27 cellular contexts compared by ENCODE assay signal in the genomic region with DNA sequence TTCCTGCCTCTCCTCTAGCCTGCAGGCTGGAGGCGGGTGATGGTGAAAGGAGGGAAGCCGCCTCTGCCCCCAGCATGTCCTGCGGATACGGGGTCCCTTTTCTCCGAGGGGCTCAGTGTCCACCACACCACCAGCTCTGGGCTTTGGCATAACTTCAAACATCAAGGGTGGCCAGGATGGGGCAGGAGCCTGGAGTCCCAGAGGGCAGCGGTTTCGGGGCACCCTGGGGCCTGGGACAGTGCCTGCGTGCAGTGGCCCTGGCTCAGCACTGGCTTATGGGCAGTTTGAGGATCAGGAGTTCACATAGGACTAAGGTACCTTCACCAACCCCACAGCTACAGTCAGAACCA.
"Had no signal": no experiment of that assay in that cellular context is flagged by ENCODE, and none has a peak within 500 bp of the region (broad histone marks: within the 10 kb centered on the region; RNA-seq: fewer than 3 reads in every experiment).

No MANE protein-coding gene starts in this region.

- H3K9me3 Mint-ChIP-seq: stimulated activated memory B cell treated with anti-CD40 and anti-IgM and Interleukin-4, amounts not matched to agents 10 μg/mL and 1 μg/mL and 100 μg/mL, for 72 hours; type B pancreatic cell had no signal

- H3K36me3 ChIP-seq: colonic mucosa, gastrocnemius medialis, heart left ventricle, left ventricle myocardium inferior, lower lobe of right lung, neutrophil, prostate gland, right atrium auricular region, spleen, tibial artery had no signal

- ATAC-seq: esophagus mucosa; gastrocnemius medialis; left colon; lower lobe of right lung; naive thymus-derived CD8-positive, alpha-beta T cell; stimulated activated memory B cell treated with anti-CD40 and anti-IgM and Interleukin-4, amounts not matched to agents 10 μg/mL and 1 μg/mL and 100 μg/mL, for 72 hours; stimulated activated naive CD8-positive, alpha-beta T cell treated with anti-CD3 and anti-CD28 coated beads, Interleukin-15, Interleukin-2, amounts not matched to agents 100 U/mL and 50 U/mL, for 24 hours had no signal

- H3K9me3 ChIP-seq: colonic mucosa, gastrocnemius medialis, neutrophil, prostate gland, testis had no signal

- H3K27ac Mint-ChIP-seq: dendritic cell treated with granulocyte-macrophage colony-stimulating factor and Interleukin-4, amounts not matched to agents 40 ng/mL and 50 ng/mL, for 4 days; endodermal cell; naive thymus-derived CD8-positive, alpha-beta T cell; nephron progenitor cell; stimulated activated memory B cell treated with anti-CD40 and anti-IgM and Interleukin-4, amounts not matched to agents 10 μg/mL and 1 μg/mL and 100 μg/mL, for 72 hours; type B pancreatic cell had no signal

- H3K4me3 Mint-ChIP-seq: dendritic cell treated with granulocyte-macrophage colony-stimulating factor and Interleukin-4, amounts not matched to agents 40 ng/mL and 50 ng/mL, for 4 days; endodermal cell; nephron progenitor cell; stimulated activated memory B cell treated with anti-CD40 and anti-IgM and Interleukin-4, amounts not matched to agents 10 μg/mL and 1 μg/mL and 100 μg/mL, for 72 hours; type B pancreatic cell had no signal

- DNase-seq: colonic mucosa; effector CD8-positive, alpha-beta T cell; endodermal cell; foreskin fibroblast; gastrocnemius medialis; hippocampal formation; left colon; left ventricle myocardium inferior; lower lobe of right lung; nephron progenitor cell; spleen; stimulated activated CD4-positive, alpha-beta T cell treated with anti-CD3 and anti-CD28 coated beads, Interleukin-4, amount 100 ng/mL, for 4 hours; stimulated activated naive CD8-positive, alpha-beta T cell treated with anti-CD3 and anti-CD28 coated beads, Interleukin-15, Interleukin-2, amounts not matched to agents 100 U/mL and 50 U/mL, for 24 hours; testis had no signal

- H3K27me3 Mint-ChIP-seq: dendritic cell treated with granulocyte-macrophage colony-stimulating factor and Interleukin-4, amounts not matched to agents 40 ng/mL and 50 ng/mL, for 4 days had no signal

- H3K4me1 ChIP-seq: colonic mucosa, lower lobe of right lung, prostate gland, right atrium auricular region, testis had no signal

- H3K27ac ChIP-seq: colonic mucosa, epithelial cell of prostate, heart left ventricle, left ventricle myocardium inferior, lower lobe of right lung, neutrophil, parathyroid adenoma, prostate gland, right atrium auricular region, skin epidermis, spleen, testis, tibial artery had no signal

- H3K9ac ChIP-seq: parathyroid adenoma had no signal

- H2AFZ ChIP-seq: parathyroid adenoma had no signal

- H3K36me3 Mint-ChIP-seq: naive thymus-derived CD8-positive, alpha-beta T cell; stimulated activated memory B cell treated with anti-CD40 and anti-IgM and Interleukin-4, amounts not matched to agents 10 μg/mL and 1 μg/mL and 100 μg/mL, for 72 hours; type B pancreatic cell had no signal

- H3K4me1 Mint-ChIP-seq: endodermal cell; stimulated activated memory B cell treated with anti-CD40 and anti-IgM and Interleukin-4, amounts not matched to agents 10 μg/mL and 1 μg/mL and 100 μg/mL, for 72 hours had no signal

- H3K79me2 ChIP-seq: parathyroid adenoma had no signal

- H3K27me3 ChIP-seq: colonic mucosa, gastrocnemius medialis, neutrophil, right atrium auricular region, testis had no signal

- H3K4me3 ChIP-seq: colonic mucosa, gastrocnemius medialis, heart left ventricle, left ventricle myocardium inferior, lower lobe of right lung, prostate gland, right atrium auricular region, skin epidermis, spleen, testis, tibial artery had no signal
